11 cellular contexts compared by ENCODE assay signal in the genomic region with DNA sequence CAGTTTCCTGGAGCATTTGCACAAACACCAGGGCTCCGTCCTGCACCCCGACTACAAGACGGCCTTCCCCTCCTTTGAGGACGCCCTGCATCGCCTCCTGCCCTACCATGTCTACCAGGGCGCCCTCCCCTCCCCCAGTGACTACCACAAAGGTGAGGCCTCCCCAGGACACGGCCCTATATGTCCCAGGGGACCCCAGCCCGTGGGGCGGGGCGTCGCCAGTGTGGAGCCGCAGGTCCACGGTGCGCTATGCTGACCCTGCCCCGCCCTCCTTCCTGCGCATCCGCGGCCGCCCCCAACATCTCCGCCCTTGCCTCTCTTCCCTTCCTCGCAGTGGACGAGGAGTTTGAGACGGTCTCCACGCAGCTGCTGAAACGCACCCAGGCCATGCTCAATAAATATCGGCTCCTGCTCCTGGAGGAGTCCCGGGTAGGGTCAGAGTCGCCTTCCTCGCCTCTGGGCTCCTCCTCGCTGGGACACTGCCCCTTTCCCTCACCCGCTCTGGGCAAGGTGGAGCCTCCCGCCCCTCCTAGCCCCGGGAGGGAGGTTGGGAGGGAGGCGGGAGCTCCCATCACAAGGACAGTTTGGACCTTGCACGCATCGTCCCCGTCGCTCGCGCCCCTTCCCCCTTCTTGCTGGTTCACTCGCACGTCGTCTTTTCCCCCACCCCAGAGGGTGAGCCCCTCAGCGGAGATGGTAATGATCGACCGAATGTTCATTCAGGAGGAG. TPM values are rescaled to one million over a fixed set of nuclear protein-coding genes. Genes with fewer than 3 reads are reported as not detected.
"Had no signal": no experiment of that assay in that cellular context is flagged by ENCODE, and none has a peak within 500 bp of the region (broad histone marks: within the 10 kb centered on the region; RNA-seq: fewer than 3 reads in every experiment).

No MANE protein-coding gene starts in this region.

- H3K27ac Mint-ChIP-seq: activated CD4-positive, alpha-beta memory T cell treated with anti-CD3 and anti-CD28 coated beads for 36 hours; activated naive CD4-positive, alpha-beta T cell treated with anti-CD3 and anti-CD28 coated beads, Interleukin-2, amount 50 U/mL, for 24 hours; natural killer cell treated with Interleukin-12 subunit alpha and Interleukin-12 subunit beta and Interleukin-15 and Interleukin-18, amount 100 ng/mL, for 72 hours; T-cell had no signal

- H3K4me3 Mint-ChIP-seq: activated CD4-positive, alpha-beta memory T cell treated with anti-CD3 and anti-CD28 coated beads for 36 hours; activated naive CD4-positive, alpha-beta T cell treated with anti-CD3 and anti-CD28 coated beads, Interleukin-2, amount 50 U/mL, for 24 hours; natural killer cell treated with Interleukin-12 subunit alpha and Interleukin-12 subunit beta and Interleukin-15 and Interleukin-18, amount 100 ng/mL, for 72 hours; stimulated activated naive CD8-positive, alpha-beta T cell treated with anti-CD3 and anti-CD28 coated beads, Interleukin-15, amount 100 ng/mL, for 72 hours; T-cell had no signal

- H3K9me3 Mint-ChIP-seq: activated CD4-positive, alpha-beta memory T cell treated with anti-CD3 and anti-CD28 coated beads for 36 hours; activated naive CD4-positive, alpha-beta T cell treated with anti-CD3 and anti-CD28 coated beads, Interleukin-2, amount 50 U/mL, for 24 hours; natural killer cell treated with Interleukin-12 subunit alpha and Interleukin-12 subunit beta and Interleukin-15 and Interleukin-18, amount 100 ng/mL, for 72 hours; stimulated activated naive CD8-positive, alpha-beta T cell treated with anti-CD3 and anti-CD28 coated beads, Interleukin-15, amount 100 ng/mL, for 72 hours; T-cell had no signal

- H3K27me3 ChIP-seq: adrenal gland, cardiac muscle cell, hepatocyte had no signal

- H3K4me3 ChIP-seq: adrenal gland, cardiac muscle cell, hepatocyte, smooth muscle cell, thoracic aorta had no signal

- H3K9me3 ChIP-seq: adrenal gland, thoracic aorta had no signal

- H3K27me3 Mint-ChIP-seq: activated CD4-positive, alpha-beta memory T cell treated with anti-CD3 and anti-CD28 coated beads for 36 hours; activated naive CD4-positive, alpha-beta T cell treated with anti-CD3 and anti-CD28 coated beads, Interleukin-2, amount 50 U/mL, for 24 hours; natural killer cell treated with Interleukin-12 subunit alpha and Interleukin-12 subunit beta and Interleukin-15 and Interleukin-18, amount 100 ng/mL, for 72 hours; stimulated activated naive CD8-positive, alpha-beta T cell treated with anti-CD3 and anti-CD28 coated beads, Interleukin-15, amount 100 ng/mL, for 72 hours; T-cell had no signal

- H3K4me2 ChIP-seq: hepatocyte, smooth muscle cell had no signal

- H3K27ac ChIP-seq: thoracic aorta had no signal

- H3K36me3 Mint-ChIP-seq: natural killer cell treated with Interleukin-12 subunit alpha and Interleukin-12 subunit beta and Interleukin-15 and Interleukin-18, amount 100 ng/mL, for 72 hours had no signal

- H3K79me2 ChIP-seq: hepatocyte had no signal

- H3K4me1 Mint-ChIP-seq: activated naive CD4-positive, alpha-beta T cell treated with anti-CD3 and anti-CD28 coated beads, Interleukin-2, amount 50 U/mL, for 24 hours had no signal

- H2AFZ ChIP-seq: hepatocyte had no signal

- FAIRE-seq: colon had no signal

RNA-seq across cellular contexts. Expression of gene EHD2, which starts 14.4 kb away (rescaled TPM):
- total RNA-seq: natural killer cell treated with Interleukin-12 subunit alpha and Interleukin-12 subunit beta and Interleukin-15 and Interleukin-18, amount 100 ng/mL, for 72 hours had no signal
